In genomic region chr1:156599811-156600210, GRCh38 we compare ENCODE assay signal across 9 cellular contexts. TPM values are rescaled to one million over a fixed set of nuclear protein-coding genes. Genes with fewer than 3 reads are reported as not detected.
DNase-seq lines count a peak whose midpoint lies in the region; ATAC-seq and TF ChIP-seq lines count a peak whose summit lies in the region.
"Had no signal": no experiment of that assay in that cellular context is flagged by ENCODE, and none has a peak within 500 bp of the region (broad histone marks: within the 10 kb centered on the region; RNA-seq: fewer than 3 reads in every experiment).

No MANE protein-coding gene starts in this region.

- H3K27ac ChIP-seq in GM23338 (ENCODE audit: low read depth) (no peak overlapping the region), dorsolateral prefrontal cortex (no peak overlapping the region)

- peak overlapping the region; percentile 80 for H3K4me2 ChIP-seq in GM23338

- peak overlapping the region; percentile 97; the same call in 2 of the 3 replicates for H3K4me3 Mint-ChIP-seq in GM23338

- H3F3A ChIP-seq in GM23338 (replicated peaks; ENCODE audit: low read depth), result peaks cover 50% of the 10 kb centered on the region

- ATAC-seq in GM23338 (no peak), left colon (no peak), HG03520 (IDR thresholded peaks at IDR 0.05; ENCODE audit: unreplicated experiment) (no peak)

- H2AFZ ChIP-seq in GM23338, result no peak overlapping the region

- H3K36me3 Mint-ChIP-seq in GM23338 (ENCODE audit: low read depth), result peaks cover 47% of the 10 kb centered on the region

- TF ChIP-seq CTCF in GM23338 (conservative IDR thresholded peaks at IDR 0.05; ENCODE audit: low read depth in 2 of 2), result no peak
- peak; percentile 1 for TF ChIP-seq CTCF in fibroblast of mammary gland (conservative IDR thresholded peaks at IDR 0.05; ENCODE audit: control insufficient read depth, insufficient read depth, low read depth, low read length)
- TF ChIP-seq CTCF in dorsolateral prefrontal cortex (IDR thresholded peaks at IDR 0.05 in 54 of 56, conservative IDR thresholded peaks at IDR 0.05 in 2 of 56; ENCODE audit: low read depth in 1 of 56, partially characterized antibody in 56 of 56), result peak in 1 of 56 donors; percentile 7

- H4K20me1 ChIP-seq in GM23338 (replicated peaks; ENCODE audit: insufficient read depth), result peaks cover 13% of the 10 kb centered on the region

- H3K4me1 ChIP-seq in GM23338 (ENCODE audit: insufficient read depth), result no peaks in the 10 kb centered on the region; the same call in 1 of the 2 replicates

- H3K9me3 Mint-ChIP-seq in GM23338, result no peaks in the 10 kb centered on the region

- intact Hi-C loops in dorsolateral prefrontal cortex (cut with DNase I) (loop anchor here (5.0 kb wide), 2 partner anchors 108 to 143 kb away; no protein-coding TSS in a partner anchor), left colon (cut with DNase I, micrococcal nuclease) (loop anchor here in 1 of 2 donors (5.0 to 10.0 kb wide), 2 partner anchors 153 to 215 kb away; no protein-coding TSS in a partner anchor)

- H3K4me3 ChIP-seq in GM23338 (no peak overlapping the region; the same call in 1 of the 2 replicates), fibroblast of mammary gland (ENCODE audit: control insufficient read depth, low read depth, low read length) (no peak overlapping the region), dorsolateral prefrontal cortex (no peak overlapping the region)

- peaks cover 10% of the 10 kb centered on the region for H3K27me3 Mint-ChIP-seq in GM23338 (ENCODE audit: insufficient read depth, low read depth, poor library complexity)

- TF ChIP-seq POLR2A in Raji (IDR thresholded peaks at IDR 0.05; ENCODE audit: insufficient read depth, low read depth, low read length), result 0 out of 2 replicates have a peak, but pooled peaks have one; percentile 12

- H3K9me2 ChIP-seq in GM23338 (ENCODE audit: insufficient read depth), result no peaks in the 10 kb centered on the region

- H3K27ac Mint-ChIP-seq in GM23338, result no peak overlapping the region

- peaks cover 27% of the 10 kb centered on the region for H3K79me2 ChIP-seq in GM23338 (replicated peaks; ENCODE audit: insufficient read depth)

- DNase-seq in CD1c-positive myeloid dendritic cell (ENCODE audit: extremely low spot score), result peak; percentile 71
- no peak for DNase-seq in GM23338 (ENCODE audit: low spot score)
- peak; percentile 22 for DNase-seq in fibroblast of mammary gland (ENCODE audit: low read depth)
- DNase-seq in dorsolateral prefrontal cortex, result no peak
- DNase-seq in C1 segment of cervical spinal cord (lab: John Stamatoyannopoulos, UW), result no peak
- DNase-seq in left colon, result no peak
- DNase-seq: retina had no signal

- peaks cover 23% of the 10 kb centered on the region for H3K36me3 ChIP-seq in GM23338 (ENCODE audit: insufficient read depth)

- H3K4me1 Mint-ChIP-seq in GM23338, result peaks cover 13% of the 10 kb centered on the region

- H3K27me3 ChIP-seq in GM23338 (ENCODE audit: insufficient read depth) (no peaks in the 10 kb centered on the region), dorsolateral prefrontal cortex (no peaks in the 10 kb centered on the region)

TF ChIP-seq in GM23338, 12 proteins besides CTCF, POLR2A, EP300 and RAD21 (continues in another document):
- TF ChIP-seq STAT1 (IDR thresholded peaks at IDR 0.05; ENCODE audit: unreplicated experiment) (no peak), EZH2 (IDR thresholded peaks at IDR 0.05; ENCODE audit: low read depth, unreplicated experiment) (no peak), ETS1 (IDR thresholded peaks at IDR 0.05) (no peak), ZNF114 (CRISPR knock-in tag; IDR thresholded peaks at IDR 0.05) (no peak)
- TF ChIP-seq, protein P1, sequence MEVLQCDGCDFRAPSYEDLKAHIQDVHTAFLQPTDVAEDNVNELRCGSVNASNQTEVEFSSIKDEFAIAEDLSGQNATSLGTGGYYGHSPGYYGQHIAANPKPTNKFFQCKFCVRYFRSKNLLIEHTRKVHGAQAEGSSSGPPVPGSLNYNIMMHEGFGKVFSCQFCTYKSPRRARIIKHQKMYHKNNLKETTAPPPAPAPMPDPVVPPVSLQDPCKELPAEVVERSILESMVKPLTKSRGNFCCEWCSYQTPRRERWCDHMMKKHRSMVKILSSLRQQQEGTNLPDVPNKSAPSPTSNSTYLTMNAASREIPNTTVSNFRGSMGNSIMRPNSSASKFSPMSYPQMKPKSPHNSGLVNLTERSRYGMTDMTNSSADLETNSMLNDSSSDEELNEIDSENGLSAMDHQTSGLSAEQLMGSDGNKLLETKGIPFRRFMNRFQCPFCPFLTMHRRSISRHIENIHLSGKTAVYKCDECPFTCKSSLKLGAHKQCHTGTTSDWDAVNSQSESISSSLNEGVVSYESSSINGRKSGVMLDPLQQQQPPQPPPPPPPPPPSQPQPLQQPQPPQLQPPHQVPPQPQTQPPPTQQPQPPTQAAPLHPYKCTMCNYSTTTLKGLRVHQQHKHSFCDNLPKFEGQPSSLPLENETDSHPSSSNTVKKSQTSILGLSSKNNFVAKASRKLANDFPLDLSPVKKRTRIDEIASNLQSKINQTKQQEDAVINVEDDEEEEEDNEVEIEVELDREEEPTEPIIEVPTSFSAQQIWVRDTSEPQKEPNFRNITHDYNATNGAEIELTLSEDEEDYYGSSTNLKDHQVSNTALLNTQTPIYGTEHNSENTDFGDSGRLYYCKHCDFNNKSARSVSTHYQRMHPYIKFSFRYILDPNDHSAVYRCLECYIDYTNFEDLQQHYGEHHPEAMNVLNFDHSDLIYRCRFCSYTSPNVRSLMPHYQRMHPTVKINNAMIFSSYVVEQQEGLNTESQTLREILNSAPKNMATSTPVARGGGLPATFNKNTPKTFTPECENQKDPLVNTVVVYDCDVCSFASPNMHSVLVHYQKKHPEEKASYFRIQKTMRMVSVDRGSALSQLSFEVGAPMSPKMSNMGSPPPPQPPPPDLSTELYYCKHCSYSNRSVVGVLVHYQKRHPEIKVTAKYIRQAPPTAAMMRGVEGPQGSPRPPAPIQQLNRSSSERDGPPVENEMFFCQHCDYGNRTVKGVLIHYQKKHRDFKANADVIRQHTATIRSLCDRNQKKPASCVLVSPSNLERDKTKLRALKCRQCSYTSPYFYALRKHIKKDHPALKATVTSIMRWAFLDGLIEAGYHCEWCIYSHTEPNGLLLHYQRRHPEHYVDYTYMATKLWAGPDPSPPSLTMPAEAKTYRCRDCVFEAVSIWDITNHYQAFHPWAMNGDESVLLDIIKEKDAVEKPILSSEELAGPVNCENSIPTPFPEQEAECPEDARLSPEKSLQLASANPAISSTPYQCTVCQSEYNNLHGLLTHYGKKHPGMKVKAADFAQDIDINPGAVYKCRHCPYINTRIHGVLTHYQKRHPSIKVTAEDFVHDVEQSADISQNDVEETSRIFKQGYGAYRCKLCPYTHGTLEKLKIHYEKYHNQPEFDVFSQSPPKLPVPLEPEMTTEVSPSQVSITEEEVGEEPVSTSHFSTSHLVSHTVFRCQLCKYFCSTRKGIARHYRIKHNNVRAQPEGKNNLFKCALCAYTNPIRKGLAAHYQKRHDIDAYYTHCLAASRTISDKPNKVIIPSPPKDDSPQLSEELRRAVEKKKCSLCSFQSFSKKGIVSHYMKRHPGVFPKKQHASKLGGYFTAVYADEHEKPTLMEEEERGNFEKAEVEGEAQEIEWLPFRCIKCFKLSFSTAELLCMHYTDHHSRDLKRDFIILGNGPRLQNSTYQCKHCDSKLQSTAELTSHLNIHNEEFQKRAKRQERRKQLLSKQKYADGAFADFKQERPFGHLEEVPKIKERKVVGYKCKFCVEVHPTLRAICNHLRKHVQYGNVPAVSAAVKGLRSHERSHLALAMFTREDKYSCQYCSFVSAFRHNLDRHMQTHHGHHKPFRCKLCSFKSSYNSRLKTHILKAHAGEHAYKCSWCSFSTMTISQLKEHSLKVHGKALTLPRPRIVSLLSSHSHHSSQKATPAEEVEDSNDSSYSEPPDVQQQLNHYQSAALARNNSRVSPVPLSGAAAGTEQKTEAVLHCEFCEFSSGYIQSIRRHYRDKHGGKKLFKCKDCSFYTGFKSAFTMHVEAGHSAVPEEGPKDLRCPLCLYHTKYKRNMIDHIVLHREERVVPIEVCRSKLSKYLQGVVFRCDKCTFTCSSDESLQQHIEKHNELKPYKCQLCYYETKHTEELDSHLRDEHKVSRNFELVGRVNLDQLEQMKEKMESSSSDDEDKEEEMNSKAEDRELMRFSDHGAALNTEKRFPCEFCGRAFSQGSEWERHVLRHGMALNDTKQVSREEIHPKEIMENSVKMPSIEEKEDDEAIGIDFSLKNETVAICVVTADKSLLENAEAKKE (CRISPR knock-in tag; IDR thresholded peaks at IDR 0.05), result no peak

RNA-seq across cellular contexts. Expression of gene GPATCH4, which starts 1.5 kb away (rescaled TPM):
- 58.9 and 95.7 TPM in 2 replicates for total RNA-seq in GM23338 (2014; rRNA removed; shearing (Covaris generic))
- 174 and 187 TPM in 2 replicates for polyA plus RNA-seq in GM23338 (2016; fragmentation: Nextera tagmentation; extraction: Ambion mirVana)
- total RNA-seq in dorsolateral prefrontal cortex (10 to 100 TPM; 15.8 to 40.9 (median 28.2) TPM), left colon (10 to 100 TPM; 13.8 to 20.1 TPM)

RNA-seq across cellular contexts. Expression of gene NAXE, which starts 8.2 kb away (rescaled TPM):
- total RNA-seq in GM23338 (2014; rRNA removed; shearing (Covaris generic)), result 62.6 and 87.5 TPM in 2 replicates
- polyA plus RNA-seq in GM23338 (2016; fragmentation: Nextera tagmentation; extraction: Ambion mirVana), result 82.1 and 83.1 TPM in 2 replicates
- total RNA-seq in dorsolateral prefrontal cortex (100 to 1,000 TPM in 16 of 120 experiments, 10 to 100 TPM in 104; 61.2 to 124 (median 88.4) TPM), left colon (10 to 100 TPM; 78.0 to 87.7 TPM)

RNA-seq across cellular contexts. Expression of gene HAPLN2, which starts 19.4 kb away (rescaled TPM):
- not detected in 2 replicates for total RNA-seq in GM23338 (2014; rRNA removed; shearing (Covaris generic))
- polyA plus RNA-seq in GM23338 (2016; fragmentation: Nextera tagmentation; extraction: Ambion mirVana), result 0.53 TPM in 1 of 2 replicates, not detected in the other
- 100 to 1,000 TPM in 85 of 120 experiments, 10 to 100 TPM in 35; 30.2 to 650 (median 143) TPM for total RNA-seq in dorsolateral prefrontal cortex
- total RNA-seq in left colon, result not detected

RNA-seq across cellular contexts. Expression of gene TTC24, which starts 20.3 kb away (rescaled TPM):
- not detected in 2 replicates for total RNA-seq in GM23338 (2014; rRNA removed; shearing (Covaris generic))
- not detected in 2 replicates for polyA plus RNA-seq in GM23338 (2016; fragmentation: Nextera tagmentation; extraction: Ambion mirVana)
- total RNA-seq in dorsolateral prefrontal cortex (1 to 10 TPM in 24 of 120 experiments, under 1 TPM in 50, not detected in 46; 0.25 to 2.5 (median 0.77) TPM), left colon (under 1 TPM in 1 of 2 donors, not detected in 1; 0.28 TPM)

RNA-seq across cellular contexts. Expression of gene IQGAP3, which starts 27.4 kb away (rescaled TPM):
- 25.7 and 31.8 TPM in 2 replicates for total RNA-seq in GM23338 (2014; rRNA removed; shearing (Covaris generic))
- 11.9 and 12.8 TPM in 2 replicates for polyA plus RNA-seq in GM23338 (2016; fragmentation: Nextera tagmentation; extraction: Ambion mirVana)
- total RNA-seq in dorsolateral prefrontal cortex (1 to 10 TPM in 89 of 120 experiments, under 1 TPM in 31; 0.20 to 4.4 (median 1.4) TPM), left colon (10 to 100 TPM in 1 of 2 donors, 1 to 10 TPM in 1; 2.8 to 10.5 TPM)

Comparison
In these comparisons a context has a peak if more than half of its experiments do, and no peak if none do; other contexts are left out.
1. DNase-seq: peak in CD1c-positive myeloid dendritic cell (single experiment) and fibroblast of mammary gland (single experiment); none in GM23338 (single experiment), dorsolateral prefrontal cortex (0 of 10), C1 segment of cervical spinal cord (0 of 14) and left colon (0 of 2).
2. RNA of gene HAPLN2, which starts 19.4 kb away (total RNA-seq): 30.2 to 650 TPM in dorsolateral prefrontal cortex; not detected in left colon and not detected in GM23338; every median in the first group is over 10 times any median in the second.